ENCODE assay signal across 16 cellular contexts in genomic region chrX:10512258-10512657, GRCh38.
DNase-seq lines count a peak whose midpoint lies in the region; ATAC-seq, FAIRE-seq and TF ChIP-seq lines count a peak whose summit lies in the region.
"Had no signal": no experiment of that assay in that cellular context is flagged by ENCODE, and none has a peak within 500 bp of the region (broad histone marks: within the 10 kb centered on the region; RNA-seq: fewer than 3 reads in every experiment).

No MANE protein-coding gene starts in this region.

- peak; percentile 5 for DNase-seq in NCI-H2171 treated with DMSO at 0.1 percent for 48 hours (lab: John Stamatoyannopoulos, UW)
- no peak for DNase-seq in NCI-H2171 (lab: John Stamatoyannopoulos, UW)
- DNase-seq in OCI-M1 (lab: John Stamatoyannopoulos, UW): peak; percentile 23
- DNase-seq in endothelial cell of umbilical vein (ENCODE audit: low read depth, low spot score): peak; percentile 74
- peak; percentile 89 for DNase-seq in renal cortical epithelial cell (ENCODE audit: low read depth)
- no peak for DNase-seq in activated T-cell treated with anti-CD3 and anti-CD28 coated beads for 4 hours
- DNase-seq in activated effector memory CD4-positive, alpha-beta T cell treated with anti-CD3 and anti-CD28 coated beads, Interleukin-2, amount 50 U/mL, for 16 hours: no peak
- DNase-seq: activated CD8-positive, alpha-beta T cell treated with anti-CD3 and anti-CD28 coated beads, Interleukin-2, amount 10 ng/mL, durations not matched to agents 7 days and 5 days; esophagus squamous epithelium; NCI-H1092; stimulated activated CD4-positive, alpha-beta T cell treated with anti-CD3 and anti-CD28 coated beads, Interleukin-12 subunit alpha, Interleukin-12 subunit beta, amount 100 ng/mL, for 4 hours; stimulated activated naive CD8-positive, alpha-beta T cell treated with anti-CD3 and anti-CD28 coated beads, Interleukin-15, amount 100 ng/mL, for 72 hours; WERI-Rb-1 had no signal

- CTCF ChIA-PET in endothelial cell of umbilical vein (lab: Charles Lee): interaction anchor here (1.2 to 1.9 kb wide), 2 partner anchors 43 to 86 kb away, joined by 4 read pairs; no protein-coding TSS in a partner anchor

- peaks cover 8% of the 10 kb centered on the region for H3K4me1 ChIP-seq in endothelial cell of umbilical vein (ENCODE audit: control insufficient read depth, extremely low read depth, insufficient read depth, low read length)

- H3K27ac ChIP-seq in endothelial cell of umbilical vein (ENCODE audit: insufficient read depth, low read depth, low read length): no peak overlapping the region
- H3K27ac ChIP-seq: esophagus squamous epithelium, WERI-Rb-1 had no signal

- BruUV-seq in endothelial cell of umbilical vein (replicated peaks; lab: Mats Ljungman, UMichigan): no TSS peak

- H4K20me1 ChIP-seq in endothelial cell of umbilical vein (replicated peaks; ENCODE audit: control insufficient read depth, extremely low read depth, insufficient read depth, low read length): no peaks in the 10 kb centered on the region

- TF ChIP-seq CTCF in endothelial cell of umbilical vein (IDR thresholded peaks at IDR 0.05; ENCODE audit: extremely low read depth in 1 of 2, insufficient read depth in 1 of 2, low read depth in 1 of 2, low read length in 2 of 2): no peak

- H3K79me2 ChIP-seq in endothelial cell of umbilical vein (ENCODE audit: control insufficient read depth, insufficient read depth, low read length): no peaks in the 10 kb centered on the region

- POLR2A ChIA-PET in endothelial cell of umbilical vein (lab: Charles Lee): no interaction called here

- TF ChIP-seq POLR2A in endothelial cell of umbilical vein (IDR thresholded peaks at IDR 0.05; ENCODE audit: low read depth, low read length): no peak

- no peak overlapping the region for H2AFZ ChIP-seq in endothelial cell of umbilical vein (ENCODE audit: low read depth, low read length)

- no peak overlapping the region for H3K4me2 ChIP-seq in endothelial cell of umbilical vein (ENCODE audit: insufficient read depth, low read length)

- no peak overlapping the region for H3K4me3 ChIP-seq in endothelial cell of umbilical vein (replicated peaks in 1 of 3; ENCODE audit: insufficient read depth in 1 of 3, low read depth in 1 of 3, low read length in 3 of 3)
- H3K4me3 ChIP-seq: esophagus squamous epithelium, HAP-1 had no signal

- H3K27me3 ChIP-seq in endothelial cell of umbilical vein (ENCODE audit: control insufficient read depth in 2 of 2, insufficient read depth in 2 of 2, low read length in 2 of 2): no peaks in the 10 kb centered on the region
- H3K27me3 ChIP-seq: esophagus squamous epithelium had no signal

- no peak overlapping the region for H3K9ac ChIP-seq in endothelial cell of umbilical vein (replicated peaks; ENCODE audit: extremely low read depth, insufficient read depth, low read length)

- H3K9me3 ChIP-seq in endothelial cell of umbilical vein (replicated peaks; ENCODE audit: control insufficient read depth, insufficient read depth, low read length): no peaks in the 10 kb centered on the region
- H3K9me3 ChIP-seq: esophagus squamous epithelium, HAP-1 had no signal

- no peak for ATAC-seq in GM18498 (IDR thresholded peaks at IDR 0.05; ENCODE audit: unreplicated experiment)
- ATAC-seq: activated CD8-positive, alpha-beta T cell treated with anti-CD3 and anti-CD28 coated beads, Interleukin-2, amount 10 ng/mL, durations not matched to agents 7 days and 5 days; left lobe of liver; stimulated activated naive CD8-positive, alpha-beta T cell treated with anti-CD3 and anti-CD28 coated beads, Interleukin-15, amount 100 ng/mL, for 72 hours had no signal

- intact Hi-C loops in endothelial cell of umbilical vein (cut with micrococcal nuclease): no loop called here

- peak; percentile 89 for FAIRE-seq in endothelial cell of umbilical vein (lab: Jason Lieb, UNC)

- no peaks in the 10 kb centered on the region for H3K9me1 ChIP-seq in endothelial cell of umbilical vein (replicated peaks; ENCODE audit: control insufficient read depth, extremely low read depth, insufficient read depth, low read length)

- dilution Hi-C loops in endothelial cell of umbilical vein (cut with MboI; ENCODE audit: extremely low pct_ligation_motif_present, low sequenced_read_pairs): no loop called here

- no peaks in the 10 kb centered on the region for H3K36me3 ChIP-seq in endothelial cell of umbilical vein (ENCODE audit: control insufficient read depth in 2 of 2, extremely low read depth in 1 of 2, insufficient read depth in 2 of 2, low read length in 2 of 2)
- H3K36me3 ChIP-seq: esophagus squamous epithelium, HAP-1, WERI-Rb-1 had no signal

TF ChIP-seq in endothelial cell of umbilical vein, 7 proteins besides CTCF, POLR2A, EP300 and RAD21:
- TF ChIP-seq EZH2 (IDR thresholded peaks at IDR 0.05; ENCODE audit: borderline replicate concordance, low read depth, low read length, severe bottlenecking) (no peak), JUN (IDR thresholded peaks at IDR 0.05; ENCODE audit: borderline replicate concordance, insufficient read depth, insufficient read length, low read depth) (no peak), GATA2 (IDR thresholded peaks at IDR 0.05; ENCODE audit: insufficient read depth, insufficient read length, low read depth, low read length) (no peak), POLR2AphosphoS5 (IDR thresholded peaks at IDR 0.05; ENCODE audit: insufficient read depth, low read depth, low read length) (no peak), FOS (IDR thresholded peaks at IDR 0.05; ENCODE audit: borderline replicate concordance, insufficient read depth, low read length) (no peak), MAX (IDR thresholded peaks at IDR 0.05; ENCODE audit: insufficient read depth, insufficient read length) (no peak), MYC (IDR thresholded peaks at IDR 0.05; ENCODE audit: low read depth, low read length) (no peak)

Comparison
In these comparisons a context has a peak if more than half of its experiments do, and no peak if none do; other contexts are left out.
1. DNase-seq: peak in NCI-H2171 treated with DMSO at 0.1 percent for 48 hours (single experiment), OCI-M1 (single experiment), endothelial cell of umbilical vein (single experiment) and renal cortical epithelial cell (single experiment); none in NCI-H2171 (single experiment), activated T-cell treated with anti-CD3 and anti-CD28 coated beads for 4 hours (single experiment) and activated effector memory CD4-positive, alpha-beta T cell treated with anti-CD3 and anti-CD28 coated beads, Interleukin-2, amount 50 U/mL, for 16 hours (single experiment).